12 cellular contexts compared by ENCODE assay signal in the genomic region with DNA sequence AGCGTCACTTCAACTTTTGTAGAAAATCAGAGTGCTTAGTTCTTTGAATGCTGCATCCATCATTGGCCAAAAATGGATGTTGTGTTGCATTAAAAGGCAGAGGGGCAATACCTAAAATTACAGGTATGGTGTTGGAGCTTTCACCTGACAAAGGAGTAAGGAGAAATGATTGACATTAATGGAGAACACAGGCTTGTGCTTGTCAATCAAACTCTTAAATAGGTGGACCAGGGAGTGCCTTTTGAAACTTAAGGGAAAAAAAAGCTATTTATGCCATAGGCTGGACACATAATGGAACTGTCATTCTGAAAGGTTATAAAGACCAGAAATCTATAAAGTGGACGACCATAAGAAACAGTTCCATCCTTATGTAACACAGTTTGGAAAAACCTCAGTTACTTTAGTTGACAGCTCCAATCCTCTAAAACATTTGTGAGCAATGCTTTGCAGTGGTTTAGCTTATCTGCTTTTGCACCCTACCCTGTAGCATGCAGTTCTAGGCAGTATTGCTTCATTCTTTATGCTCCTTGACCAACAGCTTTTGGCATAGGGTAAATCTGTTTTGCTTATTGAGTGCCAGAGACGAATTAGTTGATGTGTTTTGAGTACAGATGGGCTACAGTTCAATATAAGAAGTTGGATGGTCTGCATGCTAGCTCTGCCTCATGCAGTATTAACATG. TPM values are rescaled to one million over a fixed set of nuclear protein-coding genes. Genes with fewer than 3 reads are reported as not detected.
A peak's percentile ranks its signal among the peaks of the same experiment; 100 is the strongest.
DNase-seq lines count a peak whose midpoint lies in the region; ATAC-seq and TF ChIP-seq lines count a peak whose summit lies in the region.
"Had no signal": no experiment of that assay in that cellular context is flagged by ENCODE, and none has a peak within 500 bp of the region (broad histone marks: within the 10 kb centered on the region; RNA-seq: fewer than 3 reads in every experiment).

No MANE protein-coding gene starts in this region.

- H3K4me3 ChIP-seq in right atrium auricular region (no peak overlapping the region), right cardiac atrium (ENCODE audit: low read length) (peak overlapping the region; percentile 47), transverse colon (peak overlapping the region in 1 of 4 donors; percentile 64)

- H3K4me1 ChIP-seq in right atrium auricular region: peaks cover 0 to 73% of the 10 kb centered on the region in 2 donors
- H3K4me1 ChIP-seq in right cardiac atrium (ENCODE audit: control insufficient read depth, insufficient read depth, low read length): peaks cover 2% of the 10 kb centered on the region
- peaks cover 25 to 59% (median 49%) of the 10 kb centered on the region in 4 donors for H3K4me1 ChIP-seq in transverse colon

- H3K27ac ChIP-seq in right atrium auricular region (peak overlapping the region; percentile 91 to 96), right cardiac atrium (ENCODE audit: low read length) (no peak overlapping the region), transverse colon (peak overlapping the region; percentile 89 to 97 (median 93))

- no peak for TF ChIP-seq CTCF in right atrium auricular region (IDR thresholded peaks at IDR 0.05)
- no peak for TF ChIP-seq CTCF in activated CD8-positive, alpha-beta T cell treated with anti-CD3 and anti-CD28 coated beads for 36 hours (IDR thresholded peaks at IDR 0.05)
- no peak for TF ChIP-seq CTCF in transverse colon (IDR thresholded peaks at IDR 0.05)
- TF ChIP-seq CTCF in osteocyte (IDR thresholded peaks at IDR 0.05): no peak

- CTCF ChIA-PET in activated CD8-positive, alpha-beta T cell treated with anti-CD3 and anti-CD28 coated beads for 36 hours (lab: Charles Lee): interaction anchor here (0.9 to 2.1 kb wide), 6 partner anchors 14 to 581 kb away, joined by 3 to 11 read pairs (median 3); no protein-coding TSS in a partner anchor

- TF ChIP-seq EP300 in transverse colon (IDR thresholded peaks at IDR 0.05; ENCODE audit: low read depth): no peak

- no peaks in the 10 kb centered on the region for H3K36me3 ChIP-seq in right atrium auricular region
- H3K36me3 ChIP-seq in transverse colon: no peaks in the 10 kb centered on the region

- H3K4me1 Mint-ChIP-seq in activated CD8-positive, alpha-beta T cell treated with anti-CD3 and anti-CD28 coated beads for 36 hours (ENCODE audit: low read depth): peaks cover 41% of the 10 kb centered on the region
- peaks cover 37% of the 10 kb centered on the region for H3K4me1 Mint-ChIP-seq in osteocyte (ENCODE audit: unreplicated experiment)

- POLR2A ChIA-PET in activated CD8-positive, alpha-beta T cell treated with anti-CD3 and anti-CD28 coated beads for 36 hours (lab: Charles Lee): interaction anchor here (1.0 kb wide), 2 partner anchors 42 to 541 kb away, joined by 3 read pairs; no protein-coding TSS in a partner anchor

- H3K9me3 ChIP-seq in right atrium auricular region (no peaks in the 10 kb centered on the region), right cardiac atrium (ENCODE audit: control insufficient read depth, low read length) (no peaks in the 10 kb centered on the region), transverse colon (no peaks in the 10 kb centered on the region)

- H3K9me3 Mint-ChIP-seq in activated CD8-positive, alpha-beta T cell treated with anti-CD3 and anti-CD28 coated beads for 36 hours: no peaks in the 10 kb centered on the region
- no peaks in the 10 kb centered on the region for H3K9me3 Mint-ChIP-seq in osteocyte (ENCODE audit: unreplicated experiment)
- H3K9me3 Mint-ChIP-seq: activated CD4-positive, alpha-beta memory T cell treated with anti-CD3 and anti-CD28 coated beads for 36 hours had no signal

- no peaks in the 10 kb centered on the region for H3K27me3 ChIP-seq in right atrium auricular region
- no peaks in the 10 kb centered on the region for H3K27me3 ChIP-seq in right cardiac atrium (ENCODE audit: control insufficient read depth, insufficient read depth)
- H3K27me3 ChIP-seq in transverse colon: no peaks in the 10 kb centered on the region

- in situ Hi-C loops in transverse colon (cut with MboI; ENCODE audit: low pct_ligation_motif_present in 1 of 4, low pct_unique_long_range_greater_than_20kb in 1 of 4, low sequenced_read_pairs in 3 of 4): no loop called here

- peak overlapping the region; percentile 81 for H3K4me3 Mint-ChIP-seq in activated CD8-positive, alpha-beta T cell treated with anti-CD3 and anti-CD28 coated beads for 36 hours
- no peak overlapping the region for H3K4me3 Mint-ChIP-seq in osteocyte (ENCODE audit: unreplicated experiment)

- no peak for DNase-seq in right atrium auricular region (ENCODE audit: low spot score)
- DNase-seq in left ventricle myocardium superior: no peak
- DNase-seq in activated CD8-positive, alpha-beta T cell treated with anti-CD3 and anti-CD28 coated beads for 36 hours: no peak
- no peak for DNase-seq in right cardiac atrium
- no peak for DNase-seq in transverse colon
- DNase-seq in osteocyte (ENCODE audit: extremely low spot score, unreplicated experiment): no peak
- no peak for DNase-seq in activated CD8-positive, alpha-beta memory T cell treated with anti-CD3 and anti-CD28 coated beads for 24 hours
- no peak for DNase-seq in NCI-H1436 (lab: John Stamatoyannopoulos, UW)
- DNase-seq: activated CD4-positive, alpha-beta memory T cell treated with anti-CD3 and anti-CD28 coated beads for 36 hours; dermis blood vessel endothelial cell; KBM-7; NK-92 treated with Interleukin-12 subunit alpha and Interleukin-12 subunit beta, amount 100 ng/mL, for 24 hours had no signal

- H3K27ac Mint-ChIP-seq in activated CD8-positive, alpha-beta T cell treated with anti-CD3 and anti-CD28 coated beads for 36 hours: no peak overlapping the region
- H3K27ac Mint-ChIP-seq in osteocyte (ENCODE audit: unreplicated experiment): no peak overlapping the region
- H3K27ac Mint-ChIP-seq: activated CD4-positive, alpha-beta memory T cell treated with anti-CD3 and anti-CD28 coated beads for 36 hours had no signal

- no peaks in the 10 kb centered on the region for H3K27me3 Mint-ChIP-seq in activated CD8-positive, alpha-beta T cell treated with anti-CD3 and anti-CD28 coated beads for 36 hours
- no peaks in the 10 kb centered on the region for H3K27me3 Mint-ChIP-seq in osteocyte (ENCODE audit: unreplicated experiment)
- H3K27me3 Mint-ChIP-seq: activated CD4-positive, alpha-beta memory T cell treated with anti-CD3 and anti-CD28 coated beads for 36 hours had no signal

- 55% methylated on average over 3 of the region's 3 CpGs for WGBS in right cardiac atrium
- WGBS in transverse colon (ENCODE audit: low coverage in 1 of 2), 2 donors: 46 to 63% methylated on average over 2 to 3 of the region's 3 CpGs

- TF ChIP-seq POLR2A in transverse colon (IDR thresholded peaks at IDR 0.05): no peak

- no peak for ATAC-seq in left ventricle myocardium superior
- no peak for ATAC-seq in activated CD8-positive, alpha-beta T cell treated with anti-CD3 and anti-CD28 coated beads for 36 hours
- ATAC-seq in right cardiac atrium: no peak

- peaks cover 36% of the 10 kb centered on the region for H3K36me3 Mint-ChIP-seq in activated CD8-positive, alpha-beta T cell treated with anti-CD3 and anti-CD28 coated beads for 36 hours (ENCODE audit: low read depth)
- no peaks in the 10 kb centered on the region for H3K36me3 Mint-ChIP-seq in osteocyte (ENCODE audit: unreplicated experiment)

- intact Hi-C loops in left ventricle myocardium superior (cut with micrococcal nuclease): no loop called here
- intact Hi-C loops in activated CD8-positive, alpha-beta T cell treated with anti-CD3 and anti-CD28 coated beads for 36 hours (cut with micrococcal nuclease): no loop called here
- intact Hi-C loops in right cardiac atrium (cut with DNase I): no loop called here
- intact Hi-C loops in transverse colon (cut with DNase I; ENCODE audit: low total_unique reads): no loop called here

RNA-seq across cellular contexts. Expression of a gene that starts 2.4 kb away (rescaled TPM):
- total RNA-seq in right atrium auricular region (100 to 1,000 TPM; 108 to 143 TPM), left ventricle myocardium superior (252 TPM), right cardiac atrium (100 to 1,000 TPM; 137 to 174 (median 154) TPM), transverse colon (100 to 1,000 TPM in 3 of 4 donors, 10 to 100 TPM in 1; 47.5 to 135 (median 117) TPM), osteocyte (29.8 and 31.6 TPM in 2 replicates)
- total RNA-seq in activated CD8-positive, alpha-beta T cell treated with anti-CD3 and anti-CD28 coated beads for 36 hours: 10 to 100 TPM; 50.3 to 50.7 TPM
- polyA plus RNA-seq in right cardiac atrium: 160 TPM
